In the genomic region with DNA sequence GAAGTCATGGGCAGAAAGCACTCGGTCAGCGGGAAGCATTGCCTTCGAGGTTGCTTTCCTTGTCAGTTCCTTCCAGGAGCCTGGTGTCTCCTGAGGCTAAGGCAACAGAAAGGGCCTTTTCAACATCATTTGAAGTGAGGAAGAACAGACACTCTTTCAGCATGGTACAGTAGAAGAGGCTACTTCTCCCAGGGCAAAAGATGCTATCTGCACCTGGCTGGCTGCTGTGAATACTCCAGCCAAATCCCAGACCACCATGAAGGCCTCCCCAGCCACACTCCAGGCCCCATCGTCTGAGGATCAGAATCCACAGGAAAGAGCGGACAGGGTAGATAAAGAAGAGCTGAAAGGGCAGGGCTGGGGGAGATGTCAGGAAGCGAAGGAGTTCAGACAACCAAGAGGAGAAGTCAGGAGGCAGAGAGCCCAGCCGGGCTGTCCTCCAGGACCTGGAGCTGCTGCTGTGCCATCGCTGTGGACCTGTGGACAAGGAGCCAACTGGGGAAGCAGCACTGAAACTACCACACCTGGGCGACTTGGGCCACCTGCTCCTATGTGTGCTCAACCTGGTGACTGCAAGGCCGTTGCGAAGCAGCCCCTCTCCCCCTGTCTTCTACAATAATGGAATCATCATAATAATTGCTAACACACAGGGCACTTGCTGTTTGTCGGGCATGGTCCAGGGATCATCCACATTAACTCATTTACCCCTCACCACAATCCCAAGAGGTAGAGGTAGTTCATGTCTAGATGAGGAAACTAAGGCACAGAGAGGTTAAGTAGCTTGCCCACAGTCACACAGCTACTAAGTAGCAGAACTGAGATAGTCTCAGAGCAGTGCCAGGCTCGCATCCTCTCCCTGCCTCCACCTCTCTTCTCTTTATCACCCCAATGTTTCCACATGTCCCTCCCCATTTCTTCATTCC, we compare ENCODE assay signal across 25 cellular contexts.
"Had no signal": no experiment of that assay in that cellular context is flagged by ENCODE, and none has a peak within 500 bp of the region (broad histone marks: within the 10 kb centered on the region; RNA-seq: fewer than 3 reads in every experiment).

No MANE protein-coding gene starts in this region.

- H3K4me3 ChIP-seq: body of pancreas, cardiac muscle cell, esophagus squamous epithelium, gastrocnemius medialis, prostate gland, spleen, thoracic aorta had no signal

- FAIRE-seq: keratinocyte had no signal

- H3K9me3 Mint-ChIP-seq: activated CD4-positive, alpha-beta memory T cell treated with anti-CD3 and anti-CD28 coated beads for 36 hours; activated naive CD4-positive, alpha-beta T cell treated with anti-CD3 and anti-CD28 coated beads, Interleukin-2, amount 10 ng/mL, durations not matched to agents 7 days and 5 days; endodermal cell; naive thymus-derived CD4-positive, alpha-beta T cell; T-helper 1 cell treated with Interleukin-12 subunit alpha and Interleukin-12 subunit beta and Interleukin-4 antibody, amounts not matched to agents 30 μg/mL and 1 μg/mL, for 36 hours had no signal

- H3K36me3 Mint-ChIP-seq: activated CD4-positive, alpha-beta memory T cell treated with anti-CD3 and anti-CD28 coated beads for 36 hours; activated naive CD4-positive, alpha-beta T cell treated with anti-CD3 and anti-CD28 coated beads, Interleukin-2, amount 10 ng/mL, durations not matched to agents 7 days and 5 days; naive thymus-derived CD4-positive, alpha-beta T cell had no signal

- DNase-seq: activated CD4-positive, alpha-beta memory T cell treated with anti-CD3 and anti-CD28 coated beads for 36 hours; activated CD4-positive, alpha-beta T cell treated with anti-CD3 and anti-CD28 coated beads for 4 hours; activated CD4-positive, CD25-positive, alpha-beta regulatory T cell; activated effector memory CD4-positive, alpha-beta T cell treated with anti-CD3 and anti-CD28 coated beads, Interleukin-2, amount 50 U/mL, for 16 hours; activated naive CD4-positive, alpha-beta T cell treated with anti-CD3 and anti-CD28 coated beads, Interleukin-2, amount 10 ng/mL, durations not matched to agents 7 days and 5 days; activated T-cell treated with anti-CD3 and anti-CD28 coated beads for 4 hours; anterior cingulate cortex; body of pancreas; cortex of kidney; endodermal cell; esophagus squamous epithelium; gastrocnemius medialis; head of caudate nucleus; left colon; mesenchymal stem cell; naive thymus-derived CD4-positive, alpha-beta T cell; spleen; stimulated activated CD4-positive, alpha-beta T cell treated with anti-CD3 and anti-CD28 coated beads, Interleukin-4, amount 100 ng/mL, for 24 hours; stimulated activated naive CD4-positive, alpha-beta T cell treated with Interleukin-2 at 50 U/mL for 16 hours; T1000 had no signal

- H3K36me3 ChIP-seq: cardiac muscle cell, esophagus squamous epithelium, gastrocnemius medialis, prostate gland, spleen, thoracic aorta had no signal

- H3K27ac ChIP-seq: body of pancreas, cardiac muscle cell, esophagus squamous epithelium, gastrocnemius medialis, prostate gland, spleen, thoracic aorta had no signal

- H3K4me1 ChIP-seq: esophagus squamous epithelium, gastrocnemius medialis, prostate gland, spleen had no signal

- H3K27ac Mint-ChIP-seq: activated CD4-positive, alpha-beta memory T cell treated with anti-CD3 and anti-CD28 coated beads for 36 hours; activated naive CD4-positive, alpha-beta T cell treated with anti-CD3 and anti-CD28 coated beads, Interleukin-2, amount 10 ng/mL, durations not matched to agents 7 days and 5 days; endodermal cell; naive thymus-derived CD4-positive, alpha-beta T cell; T-helper 1 cell treated with Interleukin-12 subunit alpha and Interleukin-12 subunit beta and Interleukin-4 antibody, amounts not matched to agents 30 μg/mL and 1 μg/mL, for 36 hours had no signal

- H3K9me3 ChIP-seq: body of pancreas, esophagus squamous epithelium, gastrocnemius medialis, prostate gland, spleen, thoracic aorta had no signal

- H3K4me1 Mint-ChIP-seq: activated naive CD4-positive, alpha-beta T cell treated with anti-CD3 and anti-CD28 coated beads, Interleukin-2, amount 10 ng/mL, durations not matched to agents 7 days and 5 days; endodermal cell; naive thymus-derived CD4-positive, alpha-beta T cell had no signal

- H3K27me3 ChIP-seq: body of pancreas had no signal

- ATAC-seq: body of pancreas; gastrocnemius medialis; left colon; naive thymus-derived CD4-positive, alpha-beta T cell had no signal

- H3K4me3 Mint-ChIP-seq: activated CD4-positive, alpha-beta memory T cell treated with anti-CD3 and anti-CD28 coated beads for 36 hours; activated naive CD4-positive, alpha-beta T cell treated with anti-CD3 and anti-CD28 coated beads, Interleukin-2, amount 10 ng/mL, durations not matched to agents 7 days and 5 days; endodermal cell; naive thymus-derived CD4-positive, alpha-beta T cell; T-helper 1 cell treated with Interleukin-12 subunit alpha and Interleukin-12 subunit beta and Interleukin-4 antibody, amounts not matched to agents 30 μg/mL and 1 μg/mL, for 36 hours had no signal
